ENCODE assay signal across 9 cellular contexts in genomic region chr6:82017316-82017715, GRCh38.
A peak's percentile ranks its signal among the peaks of the same experiment; 100 is the strongest.
DNase-seq lines count a peak whose midpoint lies in the region; ATAC-seq and TF ChIP-seq lines count a peak whose summit lies in the region.
"Had no signal": no experiment of that assay in that cellular context is flagged by ENCODE, and none has a peak within 500 bp of the region (broad histone marks: within the 10 kb centered on the region; RNA-seq: fewer than 3 reads in every experiment).

No MANE protein-coding gene starts in this region.

- H3K27me3 ChIP-seq in uterus, result no peaks in the 10 kb centered on the region
- H3K27me3 ChIP-seq in HAP-1 (ENCODE audit: low read depth), result no peaks in the 10 kb centered on the region

- H3K9me3 ChIP-seq in uterus (no peaks in the 10 kb centered on the region), HAP-1 (no peaks in the 10 kb centered on the region)

- H3K4me1 ChIP-seq in uterus, result peaks cover 5 to 14% of the 10 kb centered on the region in 2 donors
- no peaks in the 10 kb centered on the region for H3K4me1 ChIP-seq in HAP-1
- H3K4me1 ChIP-seq: parathyroid adenoma had no signal

- no peaks in the 10 kb centered on the region for H3K36me3 ChIP-seq in uterus
- no peaks in the 10 kb centered on the region for H3K36me3 ChIP-seq in HAP-1 (replicated peaks)

- TF ChIP-seq POLR2A in uterus (IDR thresholded peaks at IDR 0.05), result no peak

- DNase-seq in NCI-H748 (lab: John Stamatoyannopoulos, UW; ENCODE audit: unreplicated experiment) (peak; percentile 29), NCI-H748 treated with DMSO at 0.1 percent for 48 hours (lab: John Stamatoyannopoulos, UW) (no peak), astrocyte of the spinal cord (ENCODE audit: low read depth, low spot score) (peak; percentile 82), iris pigment epithelial cell (ENCODE audit: low read depth) (peak; percentile 90), uterus (peak; percentile 52 to 71), NCI-H1092 treated with DMSO at 0.1 percent for 48 hours (lab: John Stamatoyannopoulos, UW) (no peak), HAP-1 (ENCODE audit: low spot score in 2 of 2) (no peak), left lobe of liver (ENCODE audit: low spot score) (no peak)

- ATAC-seq in left lobe of liver, result no peak

- H3K27ac ChIP-seq in uterus, result peak overlapping the region; percentile 57 to 73
- H3K27ac ChIP-seq: parathyroid adenoma had no signal

- intact Hi-C loops in uterus (cut with DNase I; ENCODE audit: low total_unique reads), result no loop called here

- no peak overlapping the region for H3K4me3 ChIP-seq in astrocyte of the spinal cord (ENCODE audit: low read depth, low read length)
- H3K4me3 ChIP-seq in uterus, result no peak overlapping the region
- no peak overlapping the region for H3K4me3 ChIP-seq in HAP-1

- TF ChIP-seq CTCF in astrocyte of the spinal cord (IDR thresholded peaks at IDR 0.05; ENCODE audit: low read depth, low read length) (no peak), uterus (IDR thresholded peaks at IDR 0.05) (no peak)

- in situ Hi-C loops in astrocyte of the spinal cord (cut with HindIII; ENCODE audit: low sequenced_read_pairs) (no loop called here), HAP-1 (cut with MboI; ENCODE audit: low sequenced_read_pairs) (no loop called here)

Comparison
In these comparisons a context has a peak if more than half of its experiments do, and no peak if none do; other contexts are left out.
1. DNase-seq: peak in NCI-H748 (single experiment), astrocyte of the spinal cord (single experiment), iris pigment epithelial cell (single experiment) and uterus (2 of 2); none in NCI-H748 treated with DMSO at 0.1 percent for 48 hours (single experiment), NCI-H1092 treated with DMSO at 0.1 percent for 48 hours (single experiment), HAP-1 (0 of 2) and left lobe of liver (single experiment).